In genomic region chr16:64455275-64455674, GRCh38 we compare ENCODE assay signal across 13 cellular contexts.
DNase-seq lines count a peak whose midpoint lies in the region; ATAC-seq, FAIRE-seq and TF ChIP-seq lines count a peak whose summit lies in the region.
"Had no signal": no experiment of that assay in that cellular context is flagged by ENCODE, and none has a peak within 500 bp of the region (broad histone marks: within the 10 kb centered on the region; RNA-seq: fewer than 3 reads in every experiment).

No MANE protein-coding gene starts in this region.

- no peaks in the 10 kb centered on the region for H3K9me3 ChIP-seq in endothelial cell of umbilical vein (replicated peaks; ENCODE audit: control insufficient read depth, insufficient read depth, low read length)
- no peaks in the 10 kb centered on the region for H3K9me3 ChIP-seq in neural cell (ENCODE audit: low read length)
- H3K9me3 ChIP-seq: body of pancreas had no signal

- H3K9me2 ChIP-seq in neural cell (ENCODE audit: insufficient read depth, low read length): no peaks in the 10 kb centered on the region

- peak; percentile 62 for TF ChIP-seq RAD21 in neural cell (conservative IDR thresholded peaks at IDR 0.05)

- H3K4me3 ChIP-seq in endothelial cell of umbilical vein (replicated peaks in 1 of 3; ENCODE audit: insufficient read depth in 1 of 3, low read depth in 1 of 3, low read length in 3 of 3) (no peak overlapping the region), neural cell (ENCODE audit: low read length) (no peak overlapping the region)
- H3K4me3 ChIP-seq: body of pancreas, lung had no signal

- H3K27ac ChIP-seq in endothelial cell of umbilical vein (ENCODE audit: insufficient read depth, low read depth, low read length): no peak overlapping the region
- peak overlapping the region; percentile 32 for H3K27ac ChIP-seq in neural cell (ENCODE audit: low read length)
- H3K27ac ChIP-seq: body of pancreas, parathyroid adenoma had no signal

- POLR2A ChIA-PET in endothelial cell of umbilical vein (lab: Charles Lee): no interaction called here

- no peaks in the 10 kb centered on the region for H3K9me1 ChIP-seq in endothelial cell of umbilical vein (replicated peaks; ENCODE audit: control insufficient read depth, extremely low read depth, insufficient read depth, low read length)

- H3K4me3 Mint-ChIP-seq in activated naive CD8-positive, alpha-beta T cell treated with anti-CD3 and anti-CD28 coated beads, Interleukin-2, amount 50 U/mL, for 24 hours: no peak overlapping the region

- H3K36me3 ChIP-seq in endothelial cell of umbilical vein (ENCODE audit: control insufficient read depth in 2 of 2, extremely low read depth in 1 of 2, insufficient read depth in 2 of 2, low read length in 2 of 2): no peaks in the 10 kb centered on the region
- no peaks in the 10 kb centered on the region for H3K36me3 ChIP-seq in neural cell (ENCODE audit: insufficient read depth, low read length)

- no peaks in the 10 kb centered on the region for H3K27me3 Mint-ChIP-seq in activated naive CD8-positive, alpha-beta T cell treated with anti-CD3 and anti-CD28 coated beads, Interleukin-2, amount 50 U/mL, for 24 hours

- no peaks in the 10 kb centered on the region for H3K27me3 ChIP-seq in endothelial cell of umbilical vein (ENCODE audit: control insufficient read depth in 2 of 2, insufficient read depth in 2 of 2, low read length in 2 of 2)
- H3K27me3 ChIP-seq in neural cell (ENCODE audit: insufficient read depth, low read depth, low read length): no peaks in the 10 kb centered on the region
- H3K27me3 ChIP-seq: body of pancreas had no signal

- BruUV-seq in endothelial cell of umbilical vein (replicated peaks; lab: Mats Ljungman, UMichigan): no TSS peak

- peaks cover 21% of the 10 kb centered on the region for H3K9me3 Mint-ChIP-seq in activated naive CD8-positive, alpha-beta T cell treated with anti-CD3 and anti-CD28 coated beads, Interleukin-2, amount 50 U/mL, for 24 hours

- FAIRE-seq in endothelial cell of umbilical vein (lab: Jason Lieb, UNC): no peak

- H3K27ac Mint-ChIP-seq in activated naive CD8-positive, alpha-beta T cell treated with anti-CD3 and anti-CD28 coated beads, Interleukin-2, amount 50 U/mL, for 24 hours: no peak overlapping the region

- H3K79me2 ChIP-seq in endothelial cell of umbilical vein (ENCODE audit: control insufficient read depth, insufficient read depth, low read length) (no peaks in the 10 kb centered on the region), neural cell (replicated peaks; ENCODE audit: insufficient read depth, low read length) (no peaks in the 10 kb centered on the region)
- H3K79me2 ChIP-seq: parathyroid adenoma had no signal

- H3K4me2 ChIP-seq in endothelial cell of umbilical vein (ENCODE audit: insufficient read depth, low read length) (no peak overlapping the region), neural cell (ENCODE audit: low read length) (no peak overlapping the region)

- H3K4me1 ChIP-seq in endothelial cell of umbilical vein (ENCODE audit: control insufficient read depth, extremely low read depth, insufficient read depth, low read length): no peaks in the 10 kb centered on the region
- H3K4me1 ChIP-seq: body of pancreas, parathyroid adenoma had no signal

- H2AFZ ChIP-seq in endothelial cell of umbilical vein (ENCODE audit: low read depth, low read length) (no peak overlapping the region), neural cell (ENCODE audit: low read depth, low read length) (no peak overlapping the region)
- H2AFZ ChIP-seq: parathyroid adenoma had no signal

- dilution Hi-C loops in endothelial cell of umbilical vein (cut with MboI; ENCODE audit: extremely low pct_ligation_motif_present, low sequenced_read_pairs): no loop called here

- CTCF ChIA-PET in endothelial cell of umbilical vein (lab: Charles Lee): interaction anchor here (1.0 kb wide), 1 partner anchor 366 kb away, joined by 3 read pairs; no protein-coding TSS in a partner anchor

- H4K20me1 ChIP-seq in endothelial cell of umbilical vein (replicated peaks; ENCODE audit: control insufficient read depth, extremely low read depth, insufficient read depth, low read length) (no peaks in the 10 kb centered on the region), neural cell (ENCODE audit: insufficient read depth) (no peaks in the 10 kb centered on the region)

- TF ChIP-seq CTCF in endothelial cell of umbilical vein (IDR thresholded peaks at IDR 0.05; ENCODE audit: extremely low read depth in 1 of 2, insufficient read depth in 1 of 2, low read depth in 1 of 2, low read length in 2 of 2): no peak
- TF ChIP-seq CTCF in neural cell (IDR thresholded peaks at IDR 0.05; ENCODE audit: poor library complexity, severe bottlenecking): peak; percentile 53

- intact Hi-C loops in endothelial cell of umbilical vein (cut with micrococcal nuclease): loop anchor here (1.0 to 10.0 kb wide), 3 partner anchors 366 to 1090 kb away; no protein-coding TSS in a partner anchor

- no peak for ATAC-seq in activated naive CD8-positive, alpha-beta T cell treated with anti-CD3 and anti-CD28 coated beads, Interleukin-2, amount 50 U/mL, for 24 hours
- no peak for ATAC-seq in HG02885 (IDR thresholded peaks at IDR 0.05; ENCODE audit: poor library complexity, unreplicated experiment)
- ATAC-seq: body of pancreas, esophagus mucosa had no signal

- H3F3A ChIP-seq in neural cell (ENCODE audit: insufficient read depth, low read length, poor library complexity, severe bottlenecking): no peaks in the 10 kb centered on the region

- no peak for TF ChIP-seq EP300 in neural cell (conservative IDR thresholded peaks at IDR 0.05; ENCODE audit: poor library complexity, severe bottlenecking)

- H3K9ac ChIP-seq in endothelial cell of umbilical vein (replicated peaks; ENCODE audit: extremely low read depth, insufficient read depth, low read length) (no peak overlapping the region), neural cell (ENCODE audit: low read length) (no peak overlapping the region)
- H3K9ac ChIP-seq: parathyroid adenoma had no signal

- H3K36me3 Mint-ChIP-seq in activated naive CD8-positive, alpha-beta T cell treated with anti-CD3 and anti-CD28 coated beads, Interleukin-2, amount 50 U/mL, for 24 hours (ENCODE audit: low read depth): no peaks in the 10 kb centered on the region

- no peak for TF ChIP-seq POLR2A in endothelial cell of umbilical vein (IDR thresholded peaks at IDR 0.05; ENCODE audit: low read depth, low read length)

- no peaks in the 10 kb centered on the region for H3K4me1 Mint-ChIP-seq in activated naive CD8-positive, alpha-beta T cell treated with anti-CD3 and anti-CD28 coated beads, Interleukin-2, amount 50 U/mL, for 24 hours

- peak; percentile 19 for DNase-seq in NCI-H146 (lab: John Stamatoyannopoulos, UW)
- no peak for DNase-seq in NCI-H146 treated with DMSO at 0.1 percent for 48 hours (lab: John Stamatoyannopoulos, UW; ENCODE audit: unreplicated experiment)
- DNase-seq in NCI-H69 (lab: John Stamatoyannopoulos, UW): peak; percentile 35
- DNase-seq in endothelial cell of umbilical vein (ENCODE audit: low read depth, low spot score): peak; percentile 38
- no peak for DNase-seq in DMS114 treated with DMSO at 0.1 percent for 48 hours (lab: John Stamatoyannopoulos, UW; ENCODE audit: unreplicated experiment)
- no peak for DNase-seq in activated naive CD8-positive, alpha-beta T cell treated with anti-CD3 and anti-CD28 coated beads, Interleukin-2, amount 50 U/mL, for 24 hours
- DNase-seq: body of pancreas, NCI-H2029 had no signal

TF ChIP-seq in endothelial cell of umbilical vein, 7 proteins besides CTCF, POLR2A, EP300 and RAD21:
- TF ChIP-seq FOS (IDR thresholded peaks at IDR 0.05; ENCODE audit: borderline replicate concordance, insufficient read depth, low read length) (peak; percentile 31), JUN (IDR thresholded peaks at IDR 0.05; ENCODE audit: borderline replicate concordance, insufficient read depth, insufficient read length, low read depth) (no peak)

TF ChIP-seq in neural cell, 6 proteins besides CTCF, POLR2A, EP300 and RAD21:
- TF ChIP-seq SMC3 (conservative IDR thresholded peaks at IDR 0.05; ENCODE audit: poor library complexity): peak; percentile 47
- TF ChIP-seq POLR2AphosphoS5 (IDR thresholded peaks at IDR 0.05): no peak

Comparison
In these comparisons a context has a peak if more than half of its experiments do, and no peak if none do; other contexts are left out.
1. DNase-seq: peak in NCI-H146 (single experiment), NCI-H69 (single experiment) and endothelial cell of umbilical vein (single experiment); none in NCI-H146 treated with DMSO at 0.1 percent for 48 hours (single experiment), DMS114 treated with DMSO at 0.1 percent for 48 hours (single experiment) and activated naive CD8-positive, alpha-beta T cell treated with anti-CD3 and anti-CD28 coated beads, Interleukin-2, amount 50 U/mL, for 24 hours (single experiment).